ENCODE assay signal across 19 cellular contexts in the genomic region with DNA sequence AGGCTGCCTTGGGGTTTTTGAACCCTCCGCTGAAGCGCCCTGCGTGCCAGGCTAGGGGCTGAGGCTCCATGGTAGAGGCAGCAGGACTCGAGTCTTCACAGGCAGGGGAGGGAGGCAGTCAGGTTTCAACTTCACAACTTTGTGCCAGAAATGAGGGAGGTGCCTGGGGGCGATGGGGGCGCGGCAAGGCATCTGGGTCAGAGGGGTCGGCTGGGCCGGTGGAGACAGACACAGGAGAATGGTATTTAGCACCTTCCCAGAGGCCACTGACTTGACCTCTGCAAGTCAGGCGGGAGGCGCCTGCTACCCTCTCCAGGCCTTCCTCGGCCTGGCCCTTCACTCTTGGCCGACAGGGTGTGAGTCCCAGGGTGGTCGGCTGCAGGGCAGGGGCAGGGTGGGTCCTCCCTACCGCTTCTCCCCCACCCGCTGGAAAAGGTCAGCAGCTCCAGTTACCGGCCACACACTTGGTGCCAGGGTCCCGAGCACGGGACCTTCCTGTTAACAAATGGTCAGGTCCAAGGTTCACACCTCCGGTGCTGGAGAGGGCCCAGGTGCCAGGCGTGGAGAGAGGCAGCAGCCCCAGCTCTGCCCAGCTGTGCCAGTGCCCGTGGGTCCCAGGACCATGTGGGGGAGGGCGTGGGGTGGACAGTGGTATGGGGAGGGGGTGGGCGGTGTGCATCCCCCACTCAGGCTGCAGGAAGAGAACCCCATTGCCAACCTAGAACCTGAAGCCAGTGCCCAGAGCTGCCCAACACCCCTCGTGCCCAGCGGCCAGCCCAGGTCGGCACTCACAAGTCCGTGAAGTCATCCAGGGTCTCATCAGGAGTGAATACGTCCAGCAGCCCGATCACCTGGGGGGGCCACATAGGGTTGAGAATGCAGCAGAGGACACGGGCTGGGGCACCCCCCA. TPM values are rescaled to one million over a fixed set of nuclear protein-coding genes. Genes with fewer than 3 reads are reported as not detected.
DNase-seq lines count a peak whose midpoint lies in the region; ATAC-seq, FAIRE-seq and TF ChIP-seq lines count a peak whose summit lies in the region.
"Had no signal": no experiment of that assay in that cellular context is flagged by ENCODE, and none has a peak within 500 bp of the region (broad histone marks: within the 10 kb centered on the region; RNA-seq: fewer than 3 reads in every experiment).

No MANE protein-coding gene starts in this region.

- peak overlapping the region; percentile 56 for H3K27ac ChIP-seq in left ventricle myocardium inferior (replicated peaks)
- H3K27ac ChIP-seq in HepG2 (ENCODE audit: extremely low read length, insufficient read depth, low read length): no peak overlapping the region
- H3K27ac ChIP-seq in pancreas: no peak overlapping the region

- CTCF ChIA-PET in HepG2 (lab: Yijun Ruan, JAX; ENCODE audit: low intra/inter-chr PET ratio, low total read pairs): no interaction called here

- no peak overlapping the region for H2AFZ ChIP-seq in HepG2 (ENCODE audit: low read length)

- FAIRE-seq in HepG2 (lab: Jason Lieb, UNC) (no peak), pancreas (lab: Jason Lieb, UNC) (no peak)
- FAIRE-seq: G401.6, HTR-8/SVneo had no signal

- POLR2A ChIA-PET in HepG2 (lab: Yijun Ruan, JAX): no interaction called here

- TF ChIP-seq EP300 in HepG2 (IDR thresholded peaks at IDR 0.05; ENCODE audit: low read depth in 2 of 2, low read length in 2 of 2) (no peak), HepG2 (CRISPR knock-in tag; IDR thresholded peaks at IDR 0.05; ENCODE audit: borderline replicate concordance) (no peak)

- in situ Hi-C loops in HepG2 (cut with HindIII; ENCODE audit: extremely low pct_ligation_motif_present, low pct_unique_long_range_greater_than_20kb): no loop called here

- TF ChIP-seq POLR2A in HepG2 (IDR thresholded peaks at IDR 0.05; ENCODE audit: insufficient read depth in 1 of 2, low read depth in 2 of 2, low read length in 2 of 2): no peak

- TF ChIP-seq CTCF in left ventricle myocardium inferior (IDR thresholded peaks at IDR 0.05; ENCODE audit: borderline replicate concordance) (no peak), HepG2 (CRISPR knock-in tag; IDR thresholded peaks at IDR 0.05) (no peak), pancreas (IDR thresholded peaks at IDR 0.05) (no peak)

- peaks cover 11% of the 10 kb centered on the region for H3K27me3 ChIP-seq in left ventricle myocardium inferior (ENCODE audit: low read depth)
- H3K27me3 ChIP-seq in HepG2 (ENCODE audit: control insufficient read depth in 1 of 2, insufficient read depth in 2 of 2, low read length in 2 of 2): peaks cover 0 to 3% of the 10 kb centered on the region in 2 experiments; a peak in 2 of 5 replicates
- no peaks in the 10 kb centered on the region for H3K27me3 ChIP-seq in pancreas
- H3K27me3 ChIP-seq: MG63 had no signal

- intact Hi-C loops in left ventricle myocardium inferior (cut with micrococcal nuclease): no loop called here
- intact Hi-C loops in HepG2 (cut with micrococcal nuclease; ENCODE audit: unreplicated experiment): no loop called here
- intact Hi-C loops in pancreas (cut with DNase I): loop anchor here in 1 of 3 donors (5.0 kb wide), 1 partner anchor 80 kb away; no protein-coding TSS in a partner anchor

- no peak for TF ChIP-seq RAD21 in HepG2 (CRISPR knock-in tag; IDR thresholded peaks at IDR 0.05)

- ATAC-seq in HepG2: no peak
- peak in 3 of 4 donors; percentile 5 to 49 (median 41) for ATAC-seq in pancreas
- ATAC-seq in GM21381 (IDR thresholded peaks at IDR 0.05; ENCODE audit: unreplicated experiment): no peak
- ATAC-seq: Panc1 had no signal

- H3K4me1 ChIP-seq in left ventricle myocardium inferior (peaks cover 43% of the 10 kb centered on the region), HepG2 (ENCODE audit: insufficient read depth, low read length) (peaks cover 33% of the 10 kb centered on the region), pancreas (no peaks in the 10 kb centered on the region)

- no TSS peak for BruUV-seq in HepG2 (replicated peaks; lab: Mats Ljungman, UMichigan)

- 0 out of 2 replicates have a peak overlapping the region, but pooled peaks have one; percentile 18 for H3K4me2 ChIP-seq in HepG2 (ENCODE audit: low read depth, low read length)

- no peaks in the 10 kb centered on the region for H3K36me3 ChIP-seq in left ventricle myocardium inferior
- peaks cover 3% of the 10 kb centered on the region in 2 experiments; a peak in 1 of 5 replicates for H3K36me3 ChIP-seq in HepG2 (replicated peaks in 1 of 2; ENCODE audit: control insufficient read depth in 1 of 2, insufficient read depth in 2 of 2, low read length in 2 of 2)
- H3K36me3 ChIP-seq in pancreas: no peaks in the 10 kb centered on the region

- no peaks in the 10 kb centered on the region for H4K20me1 ChIP-seq in HepG2 (ENCODE audit: insufficient read depth, low read length)

- DNase-seq in ELF-1 (ENCODE audit: low read depth, low spot score) (peak; percentile 71), left ventricle myocardium inferior (no peak), HepG2 (ENCODE audit: low spot score) (no peak), pancreas (peak in 1 of 6 donors; percentile 55), NCI-H345 (lab: John Stamatoyannopoulos, UW) (no peak), DMS153 (lab: John Stamatoyannopoulos, UW) (no peak)
- DNase-seq in stimulated activated CD4-positive, alpha-beta T cell treated with anti-CD3 and anti-CD28 coated beads, Interleukin-4, amount 100 ng/mL, for 1 hour: no peak
- DNase-seq: DMS79 treated with DMSO at 0.1 percent for 48 hours, H9, Kasumi-1, MG63, NCI-H1048, NCI-H146, NCI-H2029 treated with DMSO at 0.1 percent for 48 hours, NCI-H446 had no signal

- H3K9me3 ChIP-seq in left ventricle myocardium inferior (replicated peaks): no peaks in the 10 kb centered on the region
- H3K9me3 ChIP-seq in HepG2 (ENCODE audit: low read length): no peaks in the 10 kb centered on the region
- no peaks in the 10 kb centered on the region for H3K9me3 ChIP-seq in pancreas
- H3K9me3 ChIP-seq: MG63 had no signal

- H3K9ac ChIP-seq in HepG2 (ENCODE audit: insufficient read depth, low read depth, low read length): no peak overlapping the region

- H3K4me3 ChIP-seq in left ventricle myocardium inferior (no peak overlapping the region), HepG2 (replicated peaks in 1 of 3; ENCODE audit: insufficient read depth in 1 of 3, low read depth in 2 of 3, low read length in 3 of 3) (no peak overlapping the region), pancreas (no peak overlapping the region)
- H3K4me3 ChIP-seq: MG63 had no signal

- WGBS in HepG2 (ENCODE audit: low lambda C conversion rate): 71% methylated on average over 14 of the region's 31 CpGs
- WGBS in pancreas, 2 donors: 49 to 54% methylated on average over 28 to 31 of the region's 31 CpGs

- no peaks in the 10 kb centered on the region for H3K79me2 ChIP-seq in HepG2 (ENCODE audit: insufficient read depth, low read length)

RNA-seq across cellular contexts. Expression of a gene that starts 3.8 kb away (rescaled TPM):
- 17.2 TPM for total RNA-seq in left ventricle myocardium inferior
- 15.0 and 23.3 TPM in 2 replicates for total RNA-seq in HepG2 (2016; rRNA removed; fragmentation: Illumina TruSeq; extraction: Trizol)
- 25.0 and 26.8 TPM in 2 replicates for total RNA-seq in HepG2 (2016; cell fraction: cytosol; rRNA removed; fragmentation: Illumina TruSeq; extraction: Trizol; ENCODE audit: low read depth)
- total RNA-seq in HepG2 (2016; cell fraction: insoluble cytoplasmic fraction; rRNA removed; fragmentation: Illumina TruSeq; extraction: Trizol): 15.4 and 25.6 TPM in 2 replicates
- 43.0 and 45.2 TPM in 2 replicates for total RNA-seq in HepG2 (2016; cell fraction: membrane; rRNA removed; fragmentation: Illumina TruSeq; extraction: Trizol)
- total RNA-seq in HepG2 (2016; cell fraction: nucleus; rRNA removed; fragmentation: Illumina TruSeq; extraction: Trizol): 20.3 and 23.6 TPM in 2 replicates
- 22.2 and 22.8 TPM in 2 replicates for polyA plus RNA-seq in HepG2 (2011; rRNA removed)
- 12.9 and 20.7 TPM in 2 replicates for polyA plus RNA-seq in HepG2 (2011; cell fraction: cytosol; rRNA removed)
- polyA plus RNA-seq in HepG2 (2011; cell fraction: nucleus; rRNA removed): 115 and 151 TPM in 2 replicates
- polyA plus RNA-seq in HepG2 (2012): 6.9 and 10.9 TPM in 2 replicates
- 27.8 and 28.1 TPM in 2 replicates for polyA plus RNA-seq in HepG2 (2016; cell fraction: cytosol; fragmentation: Illumina TruSeq; extraction: Trizol; ENCODE audit: low read depth)
- polyA plus RNA-seq in HepG2 (2016; cell fraction: insoluble cytoplasmic fraction; fragmentation: Illumina TruSeq; extraction: Trizol; ENCODE audit: low read depth): 14.6 and 16.4 TPM in 2 replicates
- 37.0 and 38.8 TPM in 2 replicates for polyA plus RNA-seq in HepG2 (2016; cell fraction: membrane; fragmentation: Illumina TruSeq; extraction: Trizol; ENCODE audit: low read depth)
- polyA plus RNA-seq in HepG2 (2016; cell fraction: nucleus; fragmentation: Illumina TruSeq; extraction: Trizol; ENCODE audit: insufficient read depth, low read depth): 56.9 and 60.1 TPM in 2 replicates
- 16.5 and 18.7 TPM in 2 replicates for polyA minus RNA-seq in HepG2 (2011; rRNA and poly(A)+ RNA removed; ENCODE audit: low replicate concordance)
- polyA minus RNA-seq in HepG2 (2011; cell fraction: cytosol; rRNA and poly(A)+ RNA removed): 5.1 and 9.2 TPM in 2 replicates
- polyA minus RNA-seq in HepG2 (2011; cell fraction: nucleus; rRNA and poly(A)+ RNA removed): 25.6 and 25.8 TPM in 2 replicates
- total RNA-seq in pancreas: 1 to 10 TPM in 5 of 6 donors, under 1 TPM in 1; 0.88 to 3.8 (median 1.6) TPM
- 10 to 100 TPM in 1 of 2 donors, 1 to 10 TPM in 1; 6.9 to 19.2 TPM for polyA plus RNA-seq in pancreas

RNA-seq across cellular contexts. Expression of a gene that starts 6.6 kb away (rescaled TPM):
- total RNA-seq in left ventricle myocardium inferior: 13.6 TPM
- total RNA-seq in HepG2 (2016; rRNA removed; fragmentation: Illumina TruSeq; extraction: Trizol): 4.0 and 13.9 TPM in 2 replicates
- 7.1 and 8.7 TPM in 2 replicates for total RNA-seq in HepG2 (2016; cell fraction: cytosol; rRNA removed; fragmentation: Illumina TruSeq; extraction: Trizol; ENCODE audit: low read depth)
- total RNA-seq in HepG2 (2016; cell fraction: insoluble cytoplasmic fraction; rRNA removed; fragmentation: Illumina TruSeq; extraction: Trizol): 4.1 and 13.9 TPM in 2 replicates
- 4.4 and 4.6 TPM in 2 replicates for total RNA-seq in HepG2 (2016; cell fraction: membrane; rRNA removed; fragmentation: Illumina TruSeq; extraction: Trizol)
- total RNA-seq in HepG2 (2016; cell fraction: nucleus; rRNA removed; fragmentation: Illumina TruSeq; extraction: Trizol): 23.1 and 23.7 TPM in 2 replicates
- 14.9 and 19.7 TPM in 2 replicates for polyA plus RNA-seq in HepG2 (2011; rRNA removed)
- polyA plus RNA-seq in HepG2 (2011; cell fraction: cytosol; rRNA removed): 1.8 and 3.9 TPM in 2 replicates
- 257 and 366 TPM in 2 replicates for polyA plus RNA-seq in HepG2 (2011; cell fraction: nucleus; rRNA removed)
- polyA plus RNA-seq in HepG2 (2012): 15.0 and 23.8 TPM in 2 replicates
- 0.86 TPM in 2 replicates for polyA plus RNA-seq in HepG2 (2016; cell fraction: cytosol; fragmentation: Illumina TruSeq; extraction: Trizol; ENCODE audit: low read depth)
- 3.2 and 5.7 TPM in 2 replicates for polyA plus RNA-seq in HepG2 (2016; cell fraction: insoluble cytoplasmic fraction; fragmentation: Illumina TruSeq; extraction: Trizol; ENCODE audit: low read depth)
- 2.1 TPM in 2 replicates for polyA plus RNA-seq in HepG2 (2016; cell fraction: membrane; fragmentation: Illumina TruSeq; extraction: Trizol; ENCODE audit: low read depth)
- 72.4 and 82.8 TPM in 2 replicates for polyA plus RNA-seq in HepG2 (2016; cell fraction: nucleus; fragmentation: Illumina TruSeq; extraction: Trizol; ENCODE audit: insufficient read depth, low read depth)
- polyA minus RNA-seq in HepG2 (2011; rRNA and poly(A)+ RNA removed; ENCODE audit: low replicate concordance): 7.7 and 20.9 TPM in 2 replicates
- polyA minus RNA-seq in HepG2 (2011; cell fraction: cytosol; rRNA and poly(A)+ RNA removed): 3.9 and 4.2 TPM in 2 replicates
- 34.9 and 37.9 TPM in 2 replicates for polyA minus RNA-seq in HepG2 (2011; cell fraction: nucleus; rRNA and poly(A)+ RNA removed)
- total RNA-seq in pancreas: 10 to 100 TPM; 17.0 to 40.7 (median 19.1) TPM
- 10 to 100 TPM; 67.7 to 78.3 TPM for polyA plus RNA-seq in pancreas

RNA-seq across cellular contexts. Expression of a gene that starts 12.5 kb away (rescaled TPM):
- 7.8 TPM for total RNA-seq in left ventricle myocardium inferior
- total RNA-seq in HepG2 (2016; rRNA removed; fragmentation: Illumina TruSeq; extraction: Trizol): 0.15 TPM in 1 of 2 replicates, not detected in the other
- not detected in 2 replicates for total RNA-seq in HepG2 (2016; cell fraction: cytosol; rRNA removed; fragmentation: Illumina TruSeq; extraction: Trizol; ENCODE audit: low read depth)
- 0.12 and 0.15 TPM in 2 replicates for total RNA-seq in HepG2 (2016; cell fraction: insoluble cytoplasmic fraction; rRNA removed; fragmentation: Illumina TruSeq; extraction: Trizol)
- total RNA-seq in HepG2 (2016; cell fraction: membrane; rRNA removed; fragmentation: Illumina TruSeq; extraction: Trizol): 0.10 and 0.19 TPM in 2 replicates
- total RNA-seq in HepG2 (2016; cell fraction: nucleus; rRNA removed; fragmentation: Illumina TruSeq; extraction: Trizol): 0.28 TPM in 1 of 2 replicates, not detected in the other
- 0.17 and 0.46 TPM in 2 replicates for polyA plus RNA-seq in HepG2 (2011; rRNA removed)
- polyA plus RNA-seq in HepG2 (2011; cell fraction: cytosol; rRNA removed): 0.13 and 0.19 TPM in 2 replicates
- 1.9 TPM in 2 replicates for polyA plus RNA-seq in HepG2 (2011; cell fraction: nucleus; rRNA removed)
- polyA plus RNA-seq in HepG2 (2012): 0.21 TPM in 1 of 2 replicates, not detected in the other
- 0.05 and 0.07 TPM in 2 replicates for polyA plus RNA-seq in HepG2 (2016; cell fraction: cytosol; fragmentation: Illumina TruSeq; extraction: Trizol; ENCODE audit: low read depth)
- polyA plus RNA-seq in HepG2 (2016; cell fraction: insoluble cytoplasmic fraction; fragmentation: Illumina TruSeq; extraction: Trizol; ENCODE audit: low read depth): 0.19 and 0.24 TPM in 2 replicates
- 0.13 TPM in 1 of 2 replicates, not detected in the other for polyA plus RNA-seq in HepG2 (2016; cell fraction: membrane; fragmentation: Illumina TruSeq; extraction: Trizol; ENCODE audit: low read depth)
- 0.25 and 0.37 TPM in 2 replicates for polyA plus RNA-seq in HepG2 (2016; cell fraction: nucleus; fragmentation: Illumina TruSeq; extraction: Trizol; ENCODE audit: insufficient read depth, low read depth)
- polyA minus RNA-seq in HepG2 (2011; rRNA and poly(A)+ RNA removed; ENCODE audit: low replicate concordance): 0.58 and 0.94 TPM in 2 replicates
- polyA minus RNA-seq in HepG2 (2011; cell fraction: cytosol; rRNA and poly(A)+ RNA removed): not detected in 2 replicates
- polyA minus RNA-seq in HepG2 (2011; cell fraction: nucleus; rRNA and poly(A)+ RNA removed): 0.13 TPM in 1 of 2 replicates, not detected in the other
- 1 to 10 TPM; 1.3 to 3.7 (median 2.3) TPM for total RNA-seq in pancreas
- 10 to 100 TPM; 13.2 to 22.2 TPM for polyA plus RNA-seq in pancreas

RNA-seq across cellular contexts. Expression of a gene that starts 12.9 kb away (rescaled TPM):
- 18.3 TPM for total RNA-seq in left ventricle myocardium inferior
- 5.8 and 15.7 TPM in 2 replicates for total RNA-seq in HepG2 (2016; rRNA removed; fragmentation: Illumina TruSeq; extraction: Trizol)
- total RNA-seq in HepG2 (2016; cell fraction: cytosol; rRNA removed; fragmentation: Illumina TruSeq; extraction: Trizol; ENCODE audit: low read depth): 3.8 and 4.4 TPM in 2 replicates
- 4.6 and 17.4 TPM in 2 replicates for total RNA-seq in HepG2 (2016; cell fraction: insoluble cytoplasmic fraction; rRNA removed; fragmentation: Illumina TruSeq; extraction: Trizol)
- total RNA-seq in HepG2 (2016; cell fraction: membrane; rRNA removed; fragmentation: Illumina TruSeq; extraction: Trizol): 4.6 and 5.1 TPM in 2 replicates
- total RNA-seq in HepG2 (2016; cell fraction: nucleus; rRNA removed; fragmentation: Illumina TruSeq; extraction: Trizol): 23.1 and 29.5 TPM in 2 replicates
- 14.6 and 23.7 TPM in 2 replicates for polyA plus RNA-seq in HepG2 (2011; rRNA removed)
- 2.6 and 4.8 TPM in 2 replicates for polyA plus RNA-seq in HepG2 (2011; cell fraction: cytosol; rRNA removed)
- 276 and 340 TPM in 2 replicates for polyA plus RNA-seq in HepG2 (2011; cell fraction: nucleus; rRNA removed)
- 13.4 and 15.8 TPM in 2 replicates for polyA plus RNA-seq in HepG2 (2012)
- 0.95 and 1.2 TPM in 2 replicates for polyA plus RNA-seq in HepG2 (2016; cell fraction: cytosol; fragmentation: Illumina TruSeq; extraction: Trizol; ENCODE audit: low read depth)
- polyA plus RNA-seq in HepG2 (2016; cell fraction: insoluble cytoplasmic fraction; fragmentation: Illumina TruSeq; extraction: Trizol; ENCODE audit: low read depth): 3.6 and 4.4 TPM in 2 replicates
- 0.86 and 2.1 TPM in 2 replicates for polyA plus RNA-seq in HepG2 (2016; cell fraction: membrane; fragmentation: Illumina TruSeq; extraction: Trizol; ENCODE audit: low read depth)
- 62.8 and 72.9 TPM in 2 replicates for polyA plus RNA-seq in HepG2 (2016; cell fraction: nucleus; fragmentation: Illumina TruSeq; extraction: Trizol; ENCODE audit: insufficient read depth, low read depth)
- polyA minus RNA-seq in HepG2 (2011; rRNA and poly(A)+ RNA removed; ENCODE audit: low replicate concordance): 11.6 and 16.8 TPM in 2 replicates
- 2.7 and 4.0 TPM in 2 replicates for polyA minus RNA-seq in HepG2 (2011; cell fraction: cytosol; rRNA and poly(A)+ RNA removed)
- polyA minus RNA-seq in HepG2 (2011; cell fraction: nucleus; rRNA and poly(A)+ RNA removed): 32.9 and 40.9 TPM in 2 replicates
- 10 to 100 TPM; 19.2 to 36.7 (median 26.8) TPM for total RNA-seq in pancreas
- polyA plus RNA-seq in pancreas: 100 to 1,000 TPM; 109 to 139 TPM

RNA-seq across cellular contexts. Expression of a gene that starts 49.7 kb away (rescaled TPM):
- total RNA-seq in left ventricle myocardium inferior (50.2 TPM), HepG2 (2016; rRNA removed; fragmentation: Illumina TruSeq; extraction: Trizol) (19.3 and 32.6 TPM in 2 replicates), pancreas (100 to 1,000 TPM in 5 of 6 donors, 10 to 100 TPM in 1; 89.3 to 168 (median 113) TPM)
- total RNA-seq in HepG2 (2016; cell fraction: cytosol; rRNA removed; fragmentation: Illumina TruSeq; extraction: Trizol; ENCODE audit: low read depth): 4.6 and 4.9 TPM in 2 replicates
- total RNA-seq in HepG2 (2016; cell fraction: insoluble cytoplasmic fraction; rRNA removed; fragmentation: Illumina TruSeq; extraction: Trizol): 16.8 and 32.7 TPM in 2 replicates
- total RNA-seq in HepG2 (2016; cell fraction: membrane; rRNA removed; fragmentation: Illumina TruSeq; extraction: Trizol): 13.7 and 15.6 TPM in 2 replicates
- total RNA-seq in HepG2 (2016; cell fraction: nucleus; rRNA removed; fragmentation: Illumina TruSeq; extraction: Trizol): 43.2 and 57.8 TPM in 2 replicates
- polyA plus RNA-seq in HepG2 (2011; rRNA removed) (68.9 and 79.4 TPM in 2 replicates), pancreas (100 to 1,000 TPM; 191 to 216 TPM)
- polyA plus RNA-seq in HepG2 (2011; cell fraction: cytosol; rRNA removed): 46.5 and 75.4 TPM in 2 replicates
- 265 and 413 TPM in 2 replicates for polyA plus RNA-seq in HepG2 (2011; cell fraction: nucleus; rRNA removed)
- 53.9 and 72.9 TPM in 2 replicates for polyA plus RNA-seq in HepG2 (2012)
- 5.5 and 6.2 TPM in 2 replicates for polyA plus RNA-seq in HepG2 (2016; cell fraction: cytosol; fragmentation: Illumina TruSeq; extraction: Trizol; ENCODE audit: low read depth)
- 16.2 and 23.0 TPM in 2 replicates for polyA plus RNA-seq in HepG2 (2016; cell fraction: insoluble cytoplasmic fraction; fragmentation: Illumina TruSeq; extraction: Trizol; ENCODE audit: low read depth)
- 10.1 and 11.9 TPM in 2 replicates for polyA plus RNA-seq in HepG2 (2016; cell fraction: membrane; fragmentation: Illumina TruSeq; extraction: Trizol; ENCODE audit: low read depth)
- polyA plus RNA-seq in HepG2 (2016; cell fraction: nucleus; fragmentation: Illumina TruSeq; extraction: Trizol; ENCODE audit: insufficient read depth, low read depth): 148 and 155 TPM in 2 replicates
- polyA minus RNA-seq in HepG2 (2011; rRNA and poly(A)+ RNA removed; ENCODE audit: low replicate concordance): 61.5 and 149 TPM in 2 replicates
- 76.6 and 89.8 TPM in 2 replicates for polyA minus RNA-seq in HepG2 (2011; cell fraction: cytosol; rRNA and poly(A)+ RNA removed)
- 57.9 and 61.3 TPM in 2 replicates for polyA minus RNA-seq in HepG2 (2011; cell fraction: nucleus; rRNA and poly(A)+ RNA removed)

Comparison
In these comparisons a context has a peak if more than half of its experiments do, and no peak if none do; other contexts are left out.
1. ATAC-seq: peak in pancreas (3 of 4); none in HepG2 (single experiment) and GM21381 (single experiment).